In genomic region chr16:22673463-22673862, GRCh38 we compare ENCODE assay signal across 22 cellular contexts.
A peak's percentile ranks its signal among the peaks of the same experiment; 100 is the strongest.
DNase-seq lines count a peak whose midpoint lies in the region; ATAC-seq and TF ChIP-seq lines count a peak whose summit lies in the region.
"Had no signal": no experiment of that assay in that cellular context is flagged by ENCODE, and none has a peak within 500 bp of the region (broad histone marks: within the 10 kb centered on the region; RNA-seq: fewer than 3 reads in every experiment).

No MANE protein-coding gene starts in this region.

- H3K9me3 Mint-ChIP-seq in activated naive CD4-positive, alpha-beta T cell treated with anti-CD3 and anti-CD28 coated beads, Interleukin-2, amount 10 ng/mL, durations not matched to agents 7 days and 5 days = no peaks in the 10 kb centered on the region
- H3K9me3 Mint-ChIP-seq: CD4-positive, alpha-beta memory T cell; IgD-negative memory B cell had no signal

- H3K27ac Mint-ChIP-seq in activated naive CD4-positive, alpha-beta T cell treated with anti-CD3 and anti-CD28 coated beads, Interleukin-2, amount 10 ng/mL, durations not matched to agents 7 days and 5 days = no peak overlapping the region
- H3K27ac Mint-ChIP-seq: CD4-positive, alpha-beta memory T cell; IgD-negative memory B cell had no signal

- H3K27me3 ChIP-seq in GM23248 (replicated peaks; ENCODE audit: insufficient read depth) (peaks cover 32% of the 10 kb centered on the region), heart left ventricle (peaks cover 0 to 16% (median 0%) of the 10 kb centered on the region in 9 donors), osteoblast (ENCODE audit: insufficient read depth, low read length) (peaks cover 3% of the 10 kb centered on the region)
- H3K27me3 ChIP-seq: BLaER1 treated with 17β-estradiol and CSF1 and Interleukin-3, amounts not matched to agents 10 nM and 100 nM had no signal

- H2AFZ ChIP-seq in GM23248 = no peak overlapping the region
- no peak overlapping the region for H2AFZ ChIP-seq in osteoblast (ENCODE audit: low read length)

- TF ChIP-seq CTCF in heart left ventricle (IDR thresholded peaks at IDR 0.05) = no peak
- TF ChIP-seq CTCF in osteoblast (IDR thresholded peaks at IDR 0.05; ENCODE audit: extremely low read depth, low read depth, low read length) = no peak

- H3F3A ChIP-seq in GM23248 (ENCODE audit: insufficient read depth) = no peaks in the 10 kb centered on the region

- in situ Hi-C loops in GM23248 (cut with MboI) = no loop called here

- no peak overlapping the region for H3K27ac ChIP-seq in GM23248
- no peak overlapping the region for H3K27ac ChIP-seq in heart left ventricle
- no peak overlapping the region for H3K27ac ChIP-seq in osteoblast (ENCODE audit: low read depth, low read length)
- H3K27ac ChIP-seq: BLaER1 treated with 17β-estradiol and CSF1 and Interleukin-3, amounts not matched to agents 10 nM and 100 nM had no signal

- no peaks in the 10 kb centered on the region for H3K4me1 Mint-ChIP-seq in activated naive CD4-positive, alpha-beta T cell treated with anti-CD3 and anti-CD28 coated beads, Interleukin-2, amount 10 ng/mL, durations not matched to agents 7 days and 5 days
- H3K4me1 Mint-ChIP-seq: CD4-positive, alpha-beta memory T cell; IgD-negative memory B cell had no signal

- H3K79me2 ChIP-seq in GM23248 (ENCODE audit: insufficient read depth) (no peaks in the 10 kb centered on the region), osteoblast (ENCODE audit: insufficient read depth, low read length) (no peaks in the 10 kb centered on the region)

- no peaks in the 10 kb centered on the region for H3K27me3 Mint-ChIP-seq in activated naive CD4-positive, alpha-beta T cell treated with anti-CD3 and anti-CD28 coated beads, Interleukin-2, amount 10 ng/mL, durations not matched to agents 7 days and 5 days

- H3K9me3 ChIP-seq in GM23248 (ENCODE audit: low read depth) (no peaks in the 10 kb centered on the region), heart left ventricle (peaks cover 0 to 3% (median 0%) of the 10 kb centered on the region in 12 donors), osteoblast (ENCODE audit: low read depth, low read length) (no peaks in the 10 kb centered on the region)
- H3K9me3 ChIP-seq: Caco-2 had no signal

- DNase-seq in AG20443 (ENCODE audit: low spot score) (peak; percentile 20), GM23248 (peak; percentile 29), heart left ventricle (peak in 1 of 5 donors; percentile 11), osteoblast (ENCODE audit: insufficient read length, low spot score, missing footprints) (peak; percentile 52), hypothalamus (lab: John Stamatoyannopoulos, UW) (no peak), iPS-NIHi11 (ENCODE audit: low spot score) (no peak)
- no peak for DNase-seq in activated naive CD4-positive, alpha-beta T cell treated with anti-CD3 and anti-CD28 coated beads, Interleukin-2, amount 10 ng/mL, durations not matched to agents 7 days and 5 days
- DNase-seq: Caco-2; CD4-positive, alpha-beta memory T cell; DMS153; NCI-H1105; NCI-H146; NCI-H2029; NCI-H2227 treated with DMSO at 0.1 percent for 48 hours; NCI-H510A treated with DMSO at 0.1 percent for 48 hours; NCI-H748 treated with DMSO at 0.1 percent for 48 hours; RPMI8226 had no signal

- H3K4me3 Mint-ChIP-seq in activated naive CD4-positive, alpha-beta T cell treated with anti-CD3 and anti-CD28 coated beads, Interleukin-2, amount 10 ng/mL, durations not matched to agents 7 days and 5 days = no peak overlapping the region
- H3K4me3 Mint-ChIP-seq: CD4-positive, alpha-beta memory T cell; IgD-negative memory B cell had no signal

- H3K4me3 ChIP-seq in GM23248 (no peak overlapping the region), heart left ventricle (no peak overlapping the region), osteoblast (ENCODE audit: insufficient read depth, low read length) (no peak overlapping the region)
- H3K4me3 ChIP-seq: BLaER1 treated with 17β-estradiol and CSF1 and Interleukin-3, amounts not matched to agents 10 nM and 100 nM had no signal

- H3K36me3 Mint-ChIP-seq in activated naive CD4-positive, alpha-beta T cell treated with anti-CD3 and anti-CD28 coated beads, Interleukin-2, amount 10 ng/mL, durations not matched to agents 7 days and 5 days = no peaks in the 10 kb centered on the region
- H3K36me3 Mint-ChIP-seq: CD4-positive, alpha-beta memory T cell; IgD-negative memory B cell had no signal

- no peak overlapping the region for H3K9ac ChIP-seq in GM23248
- H3K9ac ChIP-seq: BLaER1 treated with 17β-estradiol and CSF1 and Interleukin-3, amounts not matched to agents 10 nM and 100 nM had no signal

- WGBS in GM23248 (ENCODE audit: low coverage in 1 of 2, low lambda C conversion rate in 2 of 2, missing lambda C conversion rate in 2 of 2), 2 experiments = 0% methylated on average over 2 of the region's 2 CpGs
- 72 to 79% (median 76%) methylated on average over 2 of the region's 2 CpGs for WGBS in heart left ventricle, 4 donors

- H3K9me2 ChIP-seq in GM23248 (ENCODE audit: insufficient read depth) = no peaks in the 10 kb centered on the region

- H3K4me2 ChIP-seq in GM23248 (ENCODE audit: unreplicated experiment) (no peak overlapping the region), osteoblast (ENCODE audit: insufficient read depth, low read length) (no peak overlapping the region)
- H3K4me2 ChIP-seq: BLaER1 treated with 17β-estradiol and CSF1 and Interleukin-3, amounts not matched to agents 10 nM and 100 nM had no signal

- CTCF ChIA-PET in activated naive CD4-positive, alpha-beta T cell treated with anti-CD3 and anti-CD28 coated beads, Interleukin-2, amount 10 ng/mL, durations not matched to agents 7 days and 5 days (lab: Charles Lee) = no interaction called here

- peak; percentile 72 to 85 (median 80) for ATAC-seq in heart left ventricle
- no peak for ATAC-seq in HG03457 (IDR thresholded peaks at IDR 0.05; ENCODE audit: unreplicated experiment)
- ATAC-seq: HCT116, SK-N-SH treated with all-trans-retinoic acid at 6 μM for 48 hours had no signal

- intact Hi-C loops in heart left ventricle (cut with DNase I) = loop anchor here in 4 of 10 donors (10.0 kb wide), 3 partner anchors 271 to 1489 kb away; no protein-coding TSS in a partner anchor

- H3K36me3 ChIP-seq in GM23248 (ENCODE audit: low read depth) (no peaks in the 10 kb centered on the region), heart left ventricle (no peaks in the 10 kb centered on the region), osteoblast (ENCODE audit: insufficient read depth, low read length) (no peaks in the 10 kb centered on the region)
- H3K36me3 ChIP-seq: BLaER1 treated with 17β-estradiol and CSF1 and Interleukin-3, amounts not matched to agents 10 nM and 100 nM had no signal

- H4K20me1 ChIP-seq in GM23248 (ENCODE audit: insufficient read depth) (no peaks in the 10 kb centered on the region), osteoblast (ENCODE audit: insufficient read depth, low read length) (no peaks in the 10 kb centered on the region)
- H4K20me1 ChIP-seq: BLaER1 treated with 17β-estradiol and CSF1 and Interleukin-3, amounts not matched to agents 10 nM and 100 nM had no signal

- no peak for TF ChIP-seq POLR2A in heart left ventricle (IDR thresholded peaks at IDR 0.05)

- H3K4me1 ChIP-seq in GM23248 (ENCODE audit: insufficient read depth) = no peaks in the 10 kb centered on the region
- peaks cover 0 to 20% (median 0%) of the 10 kb centered on the region in 12 donors for H3K4me1 ChIP-seq in heart left ventricle
- H3K4me1 ChIP-seq in osteoblast (ENCODE audit: insufficient read depth, low read length) = no peaks in the 10 kb centered on the region
- H3K4me1 ChIP-seq: Caco-2 had no signal

Comparison
In these comparisons a context has a peak if more than half of its experiments do, and no peak if none do; other contexts are left out.
1. DNase-seq: peak in AG20443 (single experiment), GM23248 (single experiment) and osteoblast (single experiment); none in hypothalamus (0 of 51), iPS-NIHi11 (single experiment) and activated naive CD4-positive, alpha-beta T cell treated with anti-CD3 and anti-CD28 coated beads, Interleukin-2, amount 10 ng/mL, durations not matched to agents 7 days and 5 days (single experiment).